ENCODE assay signal across 17 cellular contexts in genomic region chr2:48952071-48952604, GRCh38.
DNase-seq lines count a peak whose midpoint lies in the region; ATAC-seq, FAIRE-seq and TF ChIP-seq lines count a peak whose summit lies in the region.
"Had no signal": no experiment of that assay in that cellular context is flagged by ENCODE, and none has a peak within 500 bp of the region (broad histone marks: within the 10 kb centered on the region; RNA-seq: fewer than 3 reads in every experiment).

No MANE protein-coding gene starts in this region.

- CTCF ChIA-PET in A673 (lab: Charles Lee), result no interaction called here
- CTCF ChIA-PET in IMR-90 (lab: Yijun Ruan, JAX), result interaction anchor here (0.6 kb wide), 1 partner anchor 1448 kb away, joined by 3 read pairs; no protein-coding TSS in a partner anchor
- CTCF ChIA-PET in K562 (lab: Yijun Ruan, JAX; ENCODE audit: low intra/inter-chr PET ratio), result no interaction called here

- dilution Hi-C loops in IMR-90 (cut with HindIII; ENCODE audit: low sequenced_read_pairs, unreplicated experiment), result no loop called here

- TF ChIP-seq RAD21 in IMR-90 (IDR thresholded peaks at IDR 0.05; ENCODE audit: low read length) (no peak), K562 (CRISPR knock-in tag; conservative IDR thresholded peaks at IDR 0.05 in 1 of 2, IDR thresholded peaks at IDR 0.05 in 1 of 2) (no peak)

- no peaks in the 10 kb centered on the region for H3K9me3 Mint-ChIP-seq in nephron progenitor cell
- H3K9me3 Mint-ChIP-seq in activated CD4-positive, alpha-beta T cell treated with anti-CD3 and anti-CD28 coated beads, Interleukin-2, amount 10 ng/mL, durations not matched to agents 24 days and 14 days, result no peaks in the 10 kb centered on the region

- no peak overlapping the region for H3K4me3 Mint-ChIP-seq in nephron progenitor cell
- H3K4me3 Mint-ChIP-seq in activated CD4-positive, alpha-beta T cell treated with anti-CD3 and anti-CD28 coated beads, Interleukin-2, amount 10 ng/mL, durations not matched to agents 24 days and 14 days, result no peak overlapping the region

- no peak overlapping the region for H3K14ac ChIP-seq in IMR-90 (replicated peaks; ENCODE audit: low read depth, low read length)

- no peak overlapping the region for H4K5ac ChIP-seq in IMR-90 (ENCODE audit: low read depth, low read length)

- H3K27ac ChIP-seq in A673 (ENCODE audit: low read depth, low read length, poor library complexity, severe bottlenecking) (no peak overlapping the region), IMR-90 (ENCODE audit: insufficient read depth, low read length) (no peak overlapping the region), K562 (ENCODE audit: extremely low read depth, low read depth, low read length) (no peak overlapping the region), suprapubic skin (no peak overlapping the region)
- H3K27ac ChIP-seq: C4-2B, GM23248 had no signal

- H3K4me3 ChIP-seq in A673 (ENCODE audit: low read depth, low read length, poor library complexity, severe bottlenecking), result no peak overlapping the region
- no peak overlapping the region for H3K4me3 ChIP-seq in IMR-90 (ENCODE audit: insufficient read depth, low read depth, low read length)
- H3K4me3 ChIP-seq in K562, result no peak overlapping the region
- H3K4me3 ChIP-seq in suprapubic skin, result no peak overlapping the region
- H3K4me3 ChIP-seq: GM23248 had no signal

- peak overlapping the region; percentile 87 for H3K27ac Mint-ChIP-seq in nephron progenitor cell
- no peak overlapping the region for H3K27ac Mint-ChIP-seq in activated CD4-positive, alpha-beta T cell treated with anti-CD3 and anti-CD28 coated beads, Interleukin-2, amount 10 ng/mL, durations not matched to agents 24 days and 14 days

- in situ Hi-C loops in IMR-90 (cut with MboI; ENCODE audit: low sequenced_read_pairs), result no loop called here
- in situ Hi-C loops in K562 (cut with MboI), result loop anchor here (25.0 kb wide), 1 partner anchor 1535 kb away; no protein-coding TSS in a partner anchor

- BruUV-seq in A673 (replicated peaks; lab: Mats Ljungman, UMichigan) (no TSS peak), IMR-90 (replicated peaks; lab: Mats Ljungman, UMichigan) (no TSS peak), K562 (replicated peaks; lab: Mats Ljungman, UMichigan) (no TSS peak)

- H3K9me1 ChIP-seq in IMR-90 (ENCODE audit: insufficient read depth, low read length) (no peaks in the 10 kb centered on the region), K562 (ENCODE audit: control insufficient read depth, insufficient read depth, low read length) (no peaks in the 10 kb centered on the region)

- H3K36me3 Mint-ChIP-seq in nephron progenitor cell (ENCODE audit: low read depth), result no peaks in the 10 kb centered on the region
- no peaks in the 10 kb centered on the region for H3K36me3 Mint-ChIP-seq in activated CD4-positive, alpha-beta T cell treated with anti-CD3 and anti-CD28 coated beads, Interleukin-2, amount 10 ng/mL, durations not matched to agents 24 days and 14 days (ENCODE audit: low read depth)

- no peak overlapping the region for H4K91ac ChIP-seq in IMR-90 (ENCODE audit: insufficient read depth, low read depth, low read length)

- H3K9ac ChIP-seq in IMR-90 (ENCODE audit: low read depth, low read length) (no peak overlapping the region), K562 (ENCODE audit: insufficient read depth in 1 of 2, low read depth in 2 of 2, low read length in 2 of 2) (no peak overlapping the region)
- H3K9ac ChIP-seq: GM23248 had no signal

- no peak overlapping the region for H2AK9ac ChIP-seq in IMR-90 (replicated peaks; ENCODE audit: low read depth, low read length, poor library complexity)

- no peaks in the 10 kb centered on the region for H3K27me3 Mint-ChIP-seq in nephron progenitor cell (ENCODE audit: low read depth, poor library complexity)
- H3K27me3 Mint-ChIP-seq in activated CD4-positive, alpha-beta T cell treated with anti-CD3 and anti-CD28 coated beads, Interleukin-2, amount 10 ng/mL, durations not matched to agents 24 days and 14 days, result no peaks in the 10 kb centered on the region

- no peak overlapping the region for H3K4me2 ChIP-seq in IMR-90 (ENCODE audit: low read depth, low read length)
- H3K4me2 ChIP-seq in K562 (ENCODE audit: insufficient read depth, low read length), result no peak overlapping the region

- WGBS in IMR-90 (ENCODE audit: extremely low coverage in 2 of 2, insufficient read length in 1 of 2), 2 experiments, result no CpG with 5 or more reads among the region's 6 CpGs
- WGBS in K562 (ENCODE audit: insufficient coverage, low coverage, missing lambda C conversion rate), result 0% methylated on average over 5 of the region's 6 CpGs
- WGBS in suprapubic skin, result 60% methylated on average over 6 of the region's 6 CpGs

- H4K20me1 ChIP-seq in IMR-90 (ENCODE audit: insufficient read depth, low read length) (no peaks in the 10 kb centered on the region), K562 (replicated peaks; ENCODE audit: control insufficient read depth, insufficient read depth, low read length) (no peaks in the 10 kb centered on the region)

- intact Hi-C loops in A673 (cut with micrococcal nuclease; ENCODE audit: unreplicated experiment), result no loop called here
- intact Hi-C loops in IMR-90 (cut with micrococcal nuclease), result no loop called here
- intact Hi-C loops in K562 (cut with micrococcal nuclease), result no loop called here
- intact Hi-C loops in activated CD4-positive, alpha-beta T cell treated with anti-CD3 and anti-CD28 coated beads, Interleukin-2, amount 10 ng/mL, durations not matched to agents 24 days and 14 days (cut with micrococcal nuclease), result no loop called here

- no peak overlapping the region for H4K8ac ChIP-seq in IMR-90 (ENCODE audit: low read depth in 2 of 2, low read length in 2 of 2)

- TF ChIP-seq POLR2A in IMR-90 (IDR thresholded peaks at IDR 0.05; ENCODE audit: low read depth, low read length) (no peak), K562 (conservative IDR thresholded peaks at IDR 0.05) (no peak), suprapubic skin (IDR thresholded peaks at IDR 0.05) (no peak)

- H3K9me3 ChIP-seq in A673 (ENCODE audit: low read depth, low read length, poor library complexity, severe bottlenecking) (no peaks in the 10 kb centered on the region), IMR-90 (ENCODE audit: control insufficient read depth, insufficient read depth, low read length) (no peaks in the 10 kb centered on the region), K562 (replicated peaks; ENCODE audit: control insufficient read depth, insufficient read depth, low read depth, low read length) (no peaks in the 10 kb centered on the region), suprapubic skin (no peaks in the 10 kb centered on the region)

- no peak overlapping the region for H3K56ac ChIP-seq in IMR-90 (ENCODE audit: extremely low read depth, insufficient read depth, low read length)

- TF ChIP-seq EP300 in K562 (IDR thresholded peaks at IDR 0.05; ENCODE audit: low read length), result no peak
- TF ChIP-seq EP300 in suprapubic skin (IDR thresholded peaks at IDR 0.05), result no peak

- DNase-seq in A673 (ENCODE audit: low spot score) (peak; percentile 14), IMR-90 (no peak), K562 (ENCODE audit: extremely low read depth in 1 of 4, low spot score in 3 of 4) (no peak), nephron progenitor cell (no peak), suprapubic skin (ENCODE audit: low spot score in 2 of 2) (no peak), NCI-H1105 (lab: John Stamatoyannopoulos, UW) (no peak)
- DNase-seq in activated CD4-positive, alpha-beta T cell treated with anti-CD3 and anti-CD28 coated beads, Interleukin-2, amount 10 ng/mL, durations not matched to agents 24 days and 14 days, result no peak
- DNase-seq: ACHN, GM23248, NCI-H1105 treated with DMSO at 0.1 percent for 48 hours, NCI-H1694 treated with DMSO at 0.1 percent for 48 hours, OCI-M1, SHP77, T-helper 1 cell had no signal

- H2BK120ac ChIP-seq in IMR-90 (ENCODE audit: low read depth, low read length), result no peak overlapping the region

- no peak for TF ChIP-seq CTCF in A673 (conservative IDR thresholded peaks at IDR 0.05; ENCODE audit: low read depth, low read length)
- no peak for TF ChIP-seq CTCF in IMR-90 (conservative IDR thresholded peaks at IDR 0.05; ENCODE audit: low read depth, low read length)
- no peak for TF ChIP-seq CTCF in K562 (IDR thresholded peaks at IDR 0.05 in 2 of 3, conservative IDR thresholded peaks at IDR 0.05 in 1 of 3; ENCODE audit: insufficient read depth in 2 of 3, low read depth in 1 of 3, low read length in 3 of 3)
- TF ChIP-seq CTCF in nephron progenitor cell (IDR thresholded peaks at IDR 0.05), result no peak
- no peak for TF ChIP-seq CTCF in suprapubic skin (IDR thresholded peaks at IDR 0.05)

- H2AK5ac ChIP-seq in IMR-90 (ENCODE audit: low read depth, low read length), result no peak overlapping the region

- ATAC-seq in IMR-90 (ENCODE audit: low read depth) (no peak), K562 (no peak), HG03457 (IDR thresholded peaks at IDR 0.05; ENCODE audit: unreplicated experiment) (no peak)

- POLR2A ChIA-PET in A673 (lab: Charles Lee; ENCODE audit: low non-redundant PET), result no interaction called here
- POLR2A ChIA-PET in IMR-90 (lab: Charles Lee; ENCODE audit: unreplicated experiment), result no interaction called here
- POLR2A ChIA-PET in K562 (lab: Yijun Ruan, JAX), result no interaction called here

- H3K4ac ChIP-seq in IMR-90 (ENCODE audit: low read depth, low read length), result no peak overlapping the region

- H3K23ac ChIP-seq in IMR-90 (ENCODE audit: low read depth, low read length), result no peak overlapping the region

- H3K4me1 Mint-ChIP-seq in nephron progenitor cell, result no peaks in the 10 kb centered on the region
- H3K4me1 Mint-ChIP-seq in activated CD4-positive, alpha-beta T cell treated with anti-CD3 and anti-CD28 coated beads, Interleukin-2, amount 10 ng/mL, durations not matched to agents 24 days and 14 days, result no peaks in the 10 kb centered on the region

- no peak overlapping the region for H3K18ac ChIP-seq in IMR-90 (ENCODE audit: low read depth, low read length)

- H3K27me3 ChIP-seq in A673 (replicated peaks; ENCODE audit: insufficient read depth, low read depth, low read length, poor library complexity) (no peaks in the 10 kb centered on the region), IMR-90 (ENCODE audit: control insufficient read depth, insufficient read depth, low read length) (no peaks in the 10 kb centered on the region), K562 (ENCODE audit: control insufficient read depth in 2 of 2, insufficient read depth in 2 of 2, low read length in 2 of 2) (no peaks in the 10 kb centered on the region), suprapubic skin (no peaks in the 10 kb centered on the region)

- FAIRE-seq in K562 (lab: Jason Lieb, UNC), result no peak
- FAIRE-seq: G401.6 had no signal

- H3K4me1 ChIP-seq in A673 (ENCODE audit: insufficient read depth, low read length, poor library complexity, severe bottlenecking) (peaks cover 3% of the 10 kb centered on the region), IMR-90 (ENCODE audit: control insufficient read depth, insufficient read depth, low read length) (no peaks in the 10 kb centered on the region), K562 (replicated peaks in 1 of 2; ENCODE audit: control insufficient read depth in 2 of 2, insufficient read depth in 2 of 2, low read length in 2 of 2) (no peaks in the 10 kb centered on the region), suprapubic skin (no peaks in the 10 kb centered on the region)

- no peak overlapping the region for H2BK20ac ChIP-seq in IMR-90 (ENCODE audit: low read depth, low read length)

- H2AFZ ChIP-seq in IMR-90 (replicated peaks; ENCODE audit: low read length, poor library complexity) (peak overlapping the region; percentile 53), K562 (ENCODE audit: low read depth, low read length) (no peak overlapping the region)
- H2AFZ ChIP-seq: GM23248 had no signal

- H3K79me1 ChIP-seq in IMR-90 (ENCODE audit: low read depth in 1 of 2, low read length in 2 of 2), result no peaks in the 10 kb centered on the region

- H2BK15ac ChIP-seq in IMR-90 (ENCODE audit: low read depth, low read length), result no peak overlapping the region

- H3K36me3 ChIP-seq in A673 (ENCODE audit: insufficient read depth, low read length, poor library complexity, severe bottlenecking), result no peaks in the 10 kb centered on the region
- no peaks in the 10 kb centered on the region for H3K36me3 ChIP-seq in IMR-90 (ENCODE audit: control insufficient read depth, insufficient read depth, low read length)
- no peaks in the 10 kb centered on the region for H3K36me3 ChIP-seq in K562 (ENCODE audit: control insufficient read depth, insufficient read depth, low read length)
- no peaks in the 10 kb centered on the region for H3K36me3 ChIP-seq in suprapubic skin

- H2BK5ac ChIP-seq in IMR-90 (ENCODE audit: low read depth, low read length, poor library complexity, severe bottlenecking), result no peak overlapping the region

- H3K79me2 ChIP-seq in K562 (ENCODE audit: control insufficient read depth, insufficient read depth, low read length), result no peaks in the 10 kb centered on the region
